In genomic region chr9:123087359-123087888, GRCh38 we compare ENCODE assay signal across 16 cellular contexts. TPM values are rescaled to one million over a fixed set of nuclear protein-coding genes. Genes with fewer than 3 reads are reported as not detected.
DNase-seq lines count a peak whose midpoint lies in the region; ATAC-seq, FAIRE-seq and TF ChIP-seq lines count a peak whose summit lies in the region.
"Had no signal": no experiment of that assay in that cellular context is flagged by ENCODE, and none has a peak within 500 bp of the region (broad histone marks: within the 10 kb centered on the region; RNA-seq: fewer than 3 reads in every experiment).

No MANE protein-coding gene starts in this region.

- peak; percentile 52 for DNase-seq in G401 (ENCODE audit: low spot score)
- DNase-seq in PC-3, result peak; percentile 11
- DNase-seq in left ventricle myocardium inferior, result peak; percentile 31
- no peak for DNase-seq in psoas muscle
- no peak for DNase-seq in D721Med (ENCODE audit: insufficient read length, low spot score)
- no peak for DNase-seq in stimulated activated CD8-positive, alpha-beta memory T cell treated with anti-CD3 and anti-CD28 coated beads, Interleukin-4, amount 100 ng/mL, for 48 hours
- DNase-seq: CD8-positive, alpha-beta T cell; H7; NCI-H1105 treated with DMSO at 0.1 percent for 48 hours; NCI-H1930; NCI-H2171 treated with DMSO at 0.1 percent for 48 hours; NCI-H526; PC-9; SIG-M5 had no signal

- no peak for FAIRE-seq in D721Med (lab: Jason Lieb, UNC)

- WGBS in psoas muscle, 3 donors, result 75 to 91% (median 85%) methylated on average over 4 of the region's 4 CpGs

- H3K36me3 ChIP-seq in PC-3 (ENCODE audit: low read depth, low read length) (peaks cover 5% of the 10 kb centered on the region), left ventricle myocardium inferior (peaks cover 57% of the 10 kb centered on the region), psoas muscle (ENCODE audit: insufficient read depth in 1 of 2, low read depth in 1 of 2) (peaks cover 6 to 85% of the 10 kb centered on the region in 2 donors)

- no peak overlapping the region for H3K9ac ChIP-seq in PC-3 (ENCODE audit: low read length)

- POLR2A ChIA-PET in PC-3 (lab: Charles Lee; ENCODE audit: unreplicated experiment), result no interaction called here

- H3K27ac ChIP-seq in PC-3 (ENCODE audit: low read length) (no peak overlapping the region), left ventricle myocardium inferior (replicated peaks) (no peak overlapping the region), psoas muscle (no peak overlapping the region)
- H3K27ac ChIP-seq: PC-9 had no signal

- H3K4me3 ChIP-seq in PC-3 (ENCODE audit: low read length), result no peak overlapping the region
- no peak overlapping the region for H3K4me3 ChIP-seq in left ventricle myocardium inferior
- H3K4me3 ChIP-seq in psoas muscle, result no peak overlapping the region
- H3K4me3 ChIP-seq: PC-9 had no signal

- H3K4me2 ChIP-seq in PC-3 (ENCODE audit: low read length), result no peak overlapping the region
- H3K4me2 ChIP-seq: PC-9 had no signal

- H4K20me1 ChIP-seq in PC-3 (ENCODE audit: low read length), result no peaks in the 10 kb centered on the region

- no peak for TF ChIP-seq CTCF in PC-3 (conservative IDR thresholded peaks at IDR 0.05; ENCODE audit: low read depth, low read length)
- no peak for TF ChIP-seq CTCF in left ventricle myocardium inferior (IDR thresholded peaks at IDR 0.05; ENCODE audit: borderline replicate concordance)
- no peak for TF ChIP-seq CTCF in psoas muscle (IDR thresholded peaks at IDR 0.05)
- TF ChIP-seq CTCF in D721Med (IDR thresholded peaks at IDR 0.05; ENCODE audit: insufficient read depth, missing control alignments), result no peak

- in situ Hi-C loops in G401 (cut with HindIII; ENCODE audit: low sequenced_read_pairs), result no loop called here

- no peaks in the 10 kb centered on the region for H3K79me2 ChIP-seq in PC-3 (ENCODE audit: low read length)

- no TSS peak for BruUV-seq in PC-3 (replicated peaks; lab: Mats Ljungman, UMichigan)

- H3K27me3 ChIP-seq in PC-3 (ENCODE audit: low read length) (no peaks in the 10 kb centered on the region), left ventricle myocardium inferior (ENCODE audit: low read depth) (no peaks in the 10 kb centered on the region), psoas muscle (ENCODE audit: insufficient read depth in 3 of 3, low read length in 2 of 3) (no peaks in the 10 kb centered on the region)

- H3K9me3 ChIP-seq in PC-3 (ENCODE audit: low read length), result no peaks in the 10 kb centered on the region
- H3K9me3 ChIP-seq in left ventricle myocardium inferior (replicated peaks), result no peaks in the 10 kb centered on the region
- H3K9me3 ChIP-seq in psoas muscle, result no peaks in the 10 kb centered on the region

- ATAC-seq in PC-3 (peak; percentile 59), psoas muscle (peak; percentile 59 to 78 (median 70)), HG03280 (IDR thresholded peaks at IDR 0.05; ENCODE audit: unreplicated experiment) (no peak)
- ATAC-seq: CD8-positive, alpha-beta T cell had no signal

- CTCF ChIA-PET in PC-3 (lab: Charles Lee), result no interaction called here

- H3K4me1 ChIP-seq in PC-3 (ENCODE audit: insufficient read depth, low read length), result peaks cover 9% of the 10 kb centered on the region
- peaks cover 17% of the 10 kb centered on the region for H3K4me1 ChIP-seq in left ventricle myocardium inferior
- no peaks in the 10 kb centered on the region for H3K4me1 ChIP-seq in psoas muscle

- no peaks in the 10 kb centered on the region for H3F3A ChIP-seq in PC-3 (ENCODE audit: low read length, unreplicated experiment)

- no peaks in the 10 kb centered on the region for H3K9me2 ChIP-seq in PC-3 (replicated peaks; ENCODE audit: low read length)

- H2AFZ ChIP-seq in PC-3 (ENCODE audit: low read length), result no peak overlapping the region
- H2AFZ ChIP-seq: PC-9 had no signal

- intact Hi-C loops in PC-3 (cut with micrococcal nuclease) (no loop called here), left ventricle myocardium inferior (cut with micrococcal nuclease) (no loop called here), psoas muscle (cut with DNase I) (loop anchor here in 1 of 2 donors (2.0 to 10.0 kb wide), 2 partner anchors 67 to 261 kb away; no protein-coding TSS in a partner anchor)

RNA-seq across cellular contexts. Expression of gene GPR21, which starts 54.0 kb away (rescaled TPM):
- total RNA-seq in G401 (2014; rRNA removed; shearing (Covaris generic)), result 0.12 TPM in 1 of 2 replicates, not detected in the other
- total RNA-seq in PC-3 (2014; rRNA removed) (0.15 TPM in 1 of 2 replicates, not detected in the other), left ventricle myocardium inferior (0.58 TPM), psoas muscle (under 1 TPM in 1 of 4 donors, not detected in 3; 0.64 TPM)
- under 1 TPM in 2 of 3 donors, not detected in 1; 0.05 to 0.12 TPM for polyA plus RNA-seq in psoas muscle
- polyA plus RNA-seq: BJ had no signal

Comparison
In these comparisons a context has a peak if more than half of its experiments do, and no peak if none do; other contexts are left out.
1. DNase-seq: peak in G401 (single experiment), PC-3 (single experiment) and left ventricle myocardium inferior (single experiment); none in psoas muscle (0 of 2), D721Med (single experiment) and stimulated activated CD8-positive, alpha-beta memory T cell treated with anti-CD3 and anti-CD28 coated beads, Interleukin-4, amount 100 ng/mL, for 48 hours (single experiment).